1 cellular context compared by ENCODE assay signal in the genomic region with DNA sequence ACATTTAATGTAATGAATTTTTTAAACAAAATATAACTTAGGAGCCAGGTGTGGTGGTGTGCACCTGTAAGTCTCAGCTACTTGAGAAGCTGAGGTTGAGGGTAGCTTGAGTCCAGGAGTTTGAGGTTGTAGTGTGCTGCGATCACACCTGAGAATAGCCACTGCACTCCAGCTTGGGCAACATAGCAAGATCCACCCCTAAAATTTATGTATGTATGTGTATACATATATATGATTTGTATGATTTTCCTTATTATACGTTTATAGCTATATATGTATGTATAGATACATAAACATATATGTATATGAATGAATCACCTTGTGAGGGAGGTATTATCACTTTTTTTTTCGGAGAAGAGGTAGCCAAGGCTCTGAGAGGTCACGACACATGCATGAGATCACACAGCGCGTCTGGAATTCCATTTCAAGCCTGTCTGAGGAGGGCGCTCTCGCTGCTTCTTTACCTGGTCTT.
TF ChIP-seq lines count a peak whose summit lies in the region.

No MANE protein-coding gene starts in this region.

TF ChIP-seq in SK-N-SH treated with all-trans-retinoic acid at 6 μM for 48 hours, 23 proteins besides CTCF, POLR2A, EP300 and RAD21 (continued from another document):
- TF ChIP-seq, protein P1, sequence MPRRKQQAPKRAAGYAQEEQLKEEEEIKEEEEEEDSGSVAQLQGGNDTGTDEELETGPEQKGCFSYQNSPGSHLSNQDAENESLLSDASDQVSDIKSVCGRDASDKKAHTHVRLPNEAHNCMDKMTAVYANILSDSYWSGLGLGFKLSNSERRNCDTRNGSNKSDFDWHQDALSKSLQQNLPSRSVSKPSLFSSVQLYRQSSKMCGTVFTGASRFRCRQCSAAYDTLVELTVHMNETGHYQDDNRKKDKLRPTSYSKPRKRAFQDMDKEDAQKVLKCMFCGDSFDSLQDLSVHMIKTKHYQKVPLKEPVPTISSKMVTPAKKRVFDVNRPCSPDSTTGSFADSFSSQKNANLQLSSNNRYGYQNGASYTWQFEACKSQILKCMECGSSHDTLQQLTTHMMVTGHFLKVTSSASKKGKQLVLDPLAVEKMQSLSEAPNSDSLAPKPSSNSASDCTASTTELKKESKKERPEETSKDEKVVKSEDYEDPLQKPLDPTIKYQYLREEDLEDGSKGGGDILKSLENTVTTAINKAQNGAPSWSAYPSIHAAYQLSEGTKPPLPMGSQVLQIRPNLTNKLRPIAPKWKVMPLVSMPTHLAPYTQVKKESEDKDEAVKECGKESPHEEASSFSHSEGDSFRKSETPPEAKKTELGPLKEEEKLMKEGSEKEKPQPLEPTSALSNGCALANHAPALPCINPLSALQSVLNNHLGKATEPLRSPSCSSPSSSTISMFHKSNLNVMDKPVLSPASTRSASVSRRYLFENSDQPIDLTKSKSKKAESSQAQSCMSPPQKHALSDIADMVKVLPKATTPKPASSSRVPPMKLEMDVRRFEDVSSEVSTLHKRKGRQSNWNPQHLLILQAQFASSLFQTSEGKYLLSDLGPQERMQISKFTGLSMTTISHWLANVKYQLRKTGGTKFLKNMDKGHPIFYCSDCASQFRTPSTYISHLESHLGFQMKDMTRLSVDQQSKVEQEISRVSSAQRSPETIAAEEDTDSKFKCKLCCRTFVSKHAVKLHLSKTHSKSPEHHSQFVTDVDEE (CRISPR knock-in tag; IDR thresholded peaks at IDR 0.05) = no peak
- no peak for TF ChIP-seq ARNTL (CRISPR knock-in tag; IDR thresholded peaks at IDR 0.05; ENCODE audit: borderline replicate concordance, low read depth)
- TF ChIP-seq SNAI2 (CRISPR knock-in tag; IDR thresholded peaks at IDR 0.05) = no peak
- TF ChIP-seq ZNF70 (CRISPR knock-in tag; IDR thresholded peaks at IDR 0.05) = no peak
